17 cellular contexts compared by ENCODE assay signal in the genomic region with DNA sequence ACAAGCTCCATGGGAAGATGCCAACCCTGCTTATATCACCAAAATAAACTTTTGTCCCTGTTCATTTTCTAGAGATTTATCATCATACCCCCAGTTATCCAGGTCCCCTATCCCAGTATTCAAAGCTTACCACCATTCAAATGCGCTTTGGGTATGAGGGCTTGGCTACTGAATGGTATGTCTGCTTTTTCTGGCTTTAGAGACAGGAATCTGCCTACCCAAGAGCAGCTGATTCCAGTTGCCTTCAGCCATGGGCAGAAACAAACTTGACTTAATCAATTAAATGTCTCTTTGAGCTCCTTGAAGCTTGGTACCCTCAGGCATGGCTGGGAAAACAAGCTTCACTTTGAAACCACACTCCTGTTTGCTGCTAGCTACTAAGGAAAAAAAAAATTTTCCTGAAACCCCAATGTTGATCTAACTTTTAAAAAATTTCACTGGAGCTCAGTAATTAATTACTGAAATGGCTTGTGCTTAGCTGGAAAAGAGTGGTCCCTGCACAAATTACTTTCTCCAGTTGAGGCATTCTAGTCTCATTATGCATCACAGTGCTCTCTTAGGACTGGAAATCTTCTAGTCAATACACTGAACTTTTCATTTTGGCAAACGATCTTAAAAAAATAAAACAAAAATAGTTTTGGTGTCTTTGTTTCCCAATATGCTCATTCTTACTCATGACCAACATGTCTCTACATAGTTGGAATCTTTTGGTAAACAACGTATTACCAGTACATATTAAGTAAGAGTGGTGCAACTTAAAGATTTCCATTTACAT.
DNase-seq lines count a peak whose midpoint lies in the region; ATAC-seq and TF ChIP-seq lines count a peak whose summit lies in the region.
"Had no signal": no experiment of that assay in that cellular context is flagged by ENCODE, and none has a peak within 500 bp of the region (broad histone marks: within the 10 kb centered on the region; RNA-seq: fewer than 3 reads in every experiment).

No MANE protein-coding gene starts in this region.

- peaks cover 71% of the 10 kb centered on the region for H3F3A ChIP-seq in GM23248 (ENCODE audit: insufficient read depth)

- H4K20me1 ChIP-seq in GM23248 (ENCODE audit: insufficient read depth): no peaks in the 10 kb centered on the region

- H3K9me2 ChIP-seq in GM23248 (ENCODE audit: insufficient read depth): no peaks in the 10 kb centered on the region

- no peak for ATAC-seq in GM18858 (IDR thresholded peaks at IDR 0.05; ENCODE audit: unreplicated experiment)
- ATAC-seq: activated CD4-positive, alpha-beta T cell treated with anti-CD3 and anti-CD28 coated beads for 36 hours; activated T-cell treated with anti-CD3 and anti-CD28 coated beads, Interleukin-2, amount 50 U/mL, for 72 hours; Panc1 had no signal

- intact Hi-C loops in breast epithelium (cut with DNase I; ENCODE audit: low total_unique reads) (no loop called here), thyroid gland (cut with DNase I) (no loop called here)

- H3K9ac ChIP-seq in GM23248: peak overlapping the region; percentile 66

- TF ChIP-seq CTCF in breast epithelium (IDR thresholded peaks at IDR 0.05): no peak
- TF ChIP-seq CTCF in thyroid gland (IDR thresholded peaks at IDR 0.05): no peak

- DNase-seq in GM23248 (peak; percentile 90), breast epithelium (ENCODE audit: low spot score in 2 of 2) (no peak), iris pigment epithelial cell (ENCODE audit: low read depth) (peak; percentile 95), thyroid gland (no peak), superior temporal gyrus (ENCODE audit: extremely low spot score) (no peak), glomerular visceral epithelial cell (ENCODE audit: extremely low spot score) (no peak), NCI-H128 (lab: John Stamatoyannopoulos, UW; ENCODE audit: unreplicated experiment) (no peak)
- DNase-seq: activated CD4-positive, alpha-beta T cell treated with anti-CD3 and anti-CD28 coated beads for 36 hours; activated T-cell treated with anti-CD3 and anti-CD28 coated beads, Interleukin-2, amount 50 U/mL, for 72 hours; anterior cingulate cortex; endodermal cell; NCI-H1417; NCI-H510A treated with DMSO at 0.1 percent for 48 hours; stimulated activated CD4-positive, alpha-beta T cell treated with anti-CD3 and anti-CD28 coated beads, Interleukin-4, amount 100 ng/mL, for 4 hours; stimulated activated naive CD4-positive, alpha-beta T cell had no signal

- H2AFZ ChIP-seq in GM23248: 0 out of 2 replicates have a peak overlapping the region, but pooled peaks have one; percentile 4

- in situ Hi-C loops in GM23248 (cut with MboI): no loop called here

- H3K36me3 ChIP-seq in GM23248 (ENCODE audit: low read depth): no peaks in the 10 kb centered on the region
- H3K36me3 ChIP-seq in breast epithelium: no peaks in the 10 kb centered on the region
- H3K36me3 ChIP-seq in thyroid gland: no peaks in the 10 kb centered on the region

- H3K79me2 ChIP-seq in GM23248 (ENCODE audit: insufficient read depth): peaks cover 9% of the 10 kb centered on the region; the same call in 1 of the 2 replicates

- H3K4me1 ChIP-seq in GM23248 (ENCODE audit: insufficient read depth) (peaks cover 64% of the 10 kb centered on the region), breast epithelium (peaks cover 0 to 4% of the 10 kb centered on the region in 2 donors), thyroid gland (no peaks in the 10 kb centered on the region)

- no peaks in the 10 kb centered on the region for H3K9me3 ChIP-seq in GM23248 (ENCODE audit: low read depth)
- H3K9me3 ChIP-seq in breast epithelium: peaks cover 0 to 5% of the 10 kb centered on the region in 2 donors
- no peaks in the 10 kb centered on the region for H3K9me3 ChIP-seq in thyroid gland

- no peaks in the 10 kb centered on the region for H3K27me3 ChIP-seq in GM23248 (replicated peaks; ENCODE audit: insufficient read depth)
- H3K27me3 ChIP-seq in breast epithelium: no peaks in the 10 kb centered on the region
- H3K27me3 ChIP-seq in thyroid gland: no peaks in the 10 kb centered on the region

- WGBS in GM23248 (ENCODE audit: low coverage in 1 of 2, low lambda C conversion rate in 2 of 2, missing lambda C conversion rate in 2 of 2), 2 experiments: 28 to 33% methylated on average over 3 of the region's 3 CpGs
- 80 to 84% methylated on average over 3 of the region's 3 CpGs for WGBS in thyroid gland, 2 donors

- TF ChIP-seq POLR2A in breast epithelium (IDR thresholded peaks at IDR 0.05): no peak
- TF ChIP-seq POLR2A in thyroid gland (IDR thresholded peaks at IDR 0.05): no peak

- H3K4me2 ChIP-seq in GM23248 (ENCODE audit: unreplicated experiment): peak overlapping the region; percentile 66

- H3K27ac ChIP-seq in GM23248: peak overlapping the region; percentile 90
- H3K27ac ChIP-seq in breast epithelium: peak overlapping the region; percentile 77 to 91
- H3K27ac ChIP-seq in thyroid gland: peak overlapping the region; percentile 61 to 62 (median 61)

- H3K4me3 ChIP-seq in GM23248 (peak overlapping the region; percentile 14; the same call in 1 of the 2 replicates), breast epithelium (no peak overlapping the region), thyroid gland (replicated peaks in 1 of 3) (no peak overlapping the region)

Comparison
In these comparisons a context has a peak if more than half of its experiments do, and no peak if none do; other contexts are left out.
1. DNase-seq: peak in GM23248 (single experiment) and iris pigment epithelial cell (single experiment); none in breast epithelium (0 of 2), thyroid gland (0 of 2), superior temporal gyrus (single experiment), glomerular visceral epithelial cell (single experiment) and NCI-H128 (single experiment).
2. Peak in every context shown above with its lines, with median percentiles within 50 percentile points of each other: H3K27ac ChIP-seq.